In genomic region chr19:35459414-35460082, GRCh38 we compare ENCODE assay signal across 13 cellular contexts. TPM values are rescaled to one million over a fixed set of nuclear protein-coding genes. Genes with fewer than 3 reads are reported as not detected.
A peak's percentile ranks its signal among the peaks of the same experiment; 100 is the strongest.
DNase-seq lines count a peak whose midpoint lies in the region; ATAC-seq lines count a peak whose summit lies in the region.
"Had no signal": no experiment of that assay in that cellular context is flagged by ENCODE, and none has a peak within 500 bp of the region (broad histone marks: within the 10 kb centered on the region; RNA-seq: fewer than 3 reads in every experiment).

No MANE protein-coding gene starts in this region.

- no peaks in the 10 kb centered on the region for H3K27me3 Mint-ChIP-seq in activated naive CD8-positive, alpha-beta T cell treated with anti-CD3 and anti-CD28 coated beads for 36 hours
- H3K27me3 Mint-ChIP-seq in activated CD4-positive, alpha-beta T cell treated with anti-CD3 and anti-CD28 coated beads, Interleukin-2, amount 10 ng/mL, durations not matched to agents 24 days and 14 days: peaks cover 2% of the 10 kb centered on the region

- H3K27me3 ChIP-seq in skeletal muscle tissue (ENCODE audit: control insufficient read depth in 3 of 3, insufficient read depth in 3 of 3, low read length in 3 of 3) (no peaks in the 10 kb centered on the region), MG63 (peaks cover 5% of the 10 kb centered on the region; the same call in 1 of the 2 replicates)

- ATAC-seq in left lobe of liver: peak; percentile 86

- H3K4me3 Mint-ChIP-seq in activated naive CD8-positive, alpha-beta T cell treated with anti-CD3 and anti-CD28 coated beads for 36 hours: no peak overlapping the region
- H3K4me3 Mint-ChIP-seq in activated CD4-positive, alpha-beta T cell treated with anti-CD3 and anti-CD28 coated beads, Interleukin-2, amount 10 ng/mL, durations not matched to agents 24 days and 14 days: no peak overlapping the region
- H3K4me3 Mint-ChIP-seq: endodermal cell had no signal

- peak overlapping the region; percentile 43 for H3K27ac Mint-ChIP-seq in activated naive CD8-positive, alpha-beta T cell treated with anti-CD3 and anti-CD28 coated beads for 36 hours
- H3K27ac Mint-ChIP-seq in activated CD4-positive, alpha-beta T cell treated with anti-CD3 and anti-CD28 coated beads, Interleukin-2, amount 10 ng/mL, durations not matched to agents 24 days and 14 days: no peak overlapping the region
- H3K27ac Mint-ChIP-seq: endodermal cell had no signal

- peak overlapping the region; percentile 8; the same call in 1 of the 2 replicates for H3K4me3 ChIP-seq in GM08714 (ENCODE audit: low read length)
- no peak overlapping the region for H3K4me3 ChIP-seq in skeletal muscle tissue (ENCODE audit: low read length in 3 of 3)
- H3K4me3 ChIP-seq in MG63: no peak overlapping the region

- no peaks in the 10 kb centered on the region for H3K9me3 ChIP-seq in skeletal muscle tissue (ENCODE audit: control insufficient read depth in 3 of 3, low read length in 3 of 3)
- H3K9me3 ChIP-seq in MG63: no peaks in the 10 kb centered on the region

- no peaks in the 10 kb centered on the region for H3K36me3 Mint-ChIP-seq in activated naive CD8-positive, alpha-beta T cell treated with anti-CD3 and anti-CD28 coated beads for 36 hours
- H3K36me3 Mint-ChIP-seq in activated CD4-positive, alpha-beta T cell treated with anti-CD3 and anti-CD28 coated beads, Interleukin-2, amount 10 ng/mL, durations not matched to agents 24 days and 14 days (ENCODE audit: low read depth): no peaks in the 10 kb centered on the region

- peaks cover 25% of the 10 kb centered on the region for H3K4me1 Mint-ChIP-seq in activated naive CD8-positive, alpha-beta T cell treated with anti-CD3 and anti-CD28 coated beads for 36 hours
- H3K4me1 Mint-ChIP-seq in activated CD4-positive, alpha-beta T cell treated with anti-CD3 and anti-CD28 coated beads, Interleukin-2, amount 10 ng/mL, durations not matched to agents 24 days and 14 days: peaks cover 41% of the 10 kb centered on the region

- H3K4me1 ChIP-seq in skeletal muscle tissue (ENCODE audit: control insufficient read depth in 3 of 3, insufficient read depth in 3 of 3, low read length in 3 of 3): peaks cover 16 to 22% (median 19%) of the 10 kb centered on the region in 3 donors

- peak overlapping the region; percentile 45 for H3K27ac ChIP-seq in skeletal muscle tissue (ENCODE audit: low read depth, low read length)

- no peak overlapping the region for H3K9ac ChIP-seq in skeletal muscle tissue (ENCODE audit: low read depth in 1 of 3, low read length in 3 of 3)

- H3K9me3 Mint-ChIP-seq in activated naive CD8-positive, alpha-beta T cell treated with anti-CD3 and anti-CD28 coated beads for 36 hours: no peaks in the 10 kb centered on the region
- no peaks in the 10 kb centered on the region for H3K9me3 Mint-ChIP-seq in activated CD4-positive, alpha-beta T cell treated with anti-CD3 and anti-CD28 coated beads, Interleukin-2, amount 10 ng/mL, durations not matched to agents 24 days and 14 days
- H3K9me3 Mint-ChIP-seq: endodermal cell had no signal

- H3K36me3 ChIP-seq in skeletal muscle tissue (ENCODE audit: control insufficient read depth in 3 of 3, insufficient read depth in 3 of 3, low read length in 3 of 3) (no peaks in the 10 kb centered on the region), MG63 (no peaks in the 10 kb centered on the region)

- no peak for DNase-seq in activated naive CD8-positive, alpha-beta T cell treated with anti-CD3 and anti-CD28 coated beads for 36 hours
- DNase-seq in left lobe of liver (ENCODE audit: low spot score): peak; percentile 91
- DNase-seq in effector CD4-positive, alpha-beta T cell: no peak
- DNase-seq in MG63: no peak
- no peak for DNase-seq in NCI-H146 (lab: John Stamatoyannopoulos, UW)
- DNase-seq in activated CD4-positive, alpha-beta T cell treated with anti-CD3 and anti-CD28 coated beads, Interleukin-2, amount 10 ng/mL, durations not matched to agents 24 days and 14 days: no peak
- DNase-seq: activated naive CD4-positive, alpha-beta T cell treated with anti-CD3 and anti-CD28 coated beads, Interleukin-2, amount 50 U/mL, for 16 hours; endodermal cell; IMR-90; NCI-H510A treated with DMSO at 0.1 percent for 48 hours had no signal

- intact Hi-C loops in activated CD4-positive, alpha-beta T cell treated with anti-CD3 and anti-CD28 coated beads, Interleukin-2, amount 10 ng/mL, durations not matched to agents 24 days and 14 days (cut with micrococcal nuclease): no loop called here

RNA-seq across cellular contexts. Expression of gene FFAR2, which starts 11.5 kb away (rescaled TPM):
- total RNA-seq in activated naive CD8-positive, alpha-beta T cell treated with anti-CD3 and anti-CD28 coated beads for 36 hours: not detected
- total RNA-seq in left lobe of liver: not detected
- total RNA-seq in skeletal muscle tissue: 1.0 TPM
- total RNA-seq in MG63 (2014; rRNA removed; shearing (Covaris generic); ENCODE audit: low replicate concordance): not detected in 2 replicates
- not detected in 2 replicates for total RNA-seq in activated CD4-positive, alpha-beta T cell treated with anti-CD3 and anti-CD28 coated beads, Interleukin-2, amount 10 ng/mL, durations not matched to agents 24 days and 14 days
- total RNA-seq: endodermal cell, IMR-90, osteoblast had no signal

RNA-seq across cellular contexts. Expression of gene KRTDAP, which starts 30.7 kb away (rescaled TPM):
- total RNA-seq in activated naive CD8-positive, alpha-beta T cell treated with anti-CD3 and anti-CD28 coated beads for 36 hours: not detected
- total RNA-seq in left lobe of liver: not detected
- total RNA-seq in skeletal muscle tissue: not detected
- total RNA-seq in MG63 (2014; rRNA removed; shearing (Covaris generic); ENCODE audit: low replicate concordance): not detected in 2 replicates
- total RNA-seq in activated CD4-positive, alpha-beta T cell treated with anti-CD3 and anti-CD28 coated beads, Interleukin-2, amount 10 ng/mL, durations not matched to agents 24 days and 14 days: not detected in 2 replicates
- total RNA-seq: IMR-90, osteoblast had no signal

RNA-seq across cellular contexts. Expression of gene DMKN, which starts 53.9 kb away (rescaled TPM):
- total RNA-seq in activated naive CD8-positive, alpha-beta T cell treated with anti-CD3 and anti-CD28 coated beads for 36 hours: 1 to 10 TPM; 1.4 to 1.5 TPM
- total RNA-seq in left lobe of liver: 2.0 TPM
- total RNA-seq in skeletal muscle tissue: not detected
- total RNA-seq in MG63 (2014; rRNA removed; shearing (Covaris generic); ENCODE audit: low replicate concordance): not detected in 2 replicates
- total RNA-seq in activated CD4-positive, alpha-beta T cell treated with anti-CD3 and anti-CD28 coated beads, Interleukin-2, amount 10 ng/mL, durations not matched to agents 24 days and 14 days: not detected in 2 replicates
